In the genomic region with DNA sequence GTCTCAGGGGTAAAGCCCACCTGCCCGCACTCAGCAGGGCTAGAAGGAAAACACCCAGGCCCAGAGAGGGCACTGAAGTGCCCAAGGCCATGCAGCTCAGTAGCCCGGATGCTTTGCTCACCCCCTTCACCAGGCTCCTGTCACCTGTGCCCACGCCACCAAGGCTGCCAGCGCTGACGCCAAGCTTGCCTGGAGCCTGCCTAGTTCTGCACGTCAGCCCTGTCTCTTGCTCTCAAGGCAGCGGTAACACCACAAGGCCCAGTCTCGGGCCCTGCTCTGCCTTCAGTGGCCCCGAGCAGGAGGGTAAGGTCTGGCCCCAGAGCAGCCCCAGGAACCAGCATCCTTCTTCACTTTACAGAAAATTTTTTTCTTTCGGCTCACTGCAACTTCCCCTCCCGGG, we compare ENCODE assay signal across 27 cellular contexts. TPM values are rescaled to one million over a fixed set of nuclear protein-coding genes. Genes with fewer than 3 reads are reported as not detected.
DNase-seq lines count a peak whose midpoint lies in the region; ATAC-seq and TF ChIP-seq lines count a peak whose summit lies in the region.
"Had no signal": no experiment of that assay in that cellular context is flagged by ENCODE, and none has a peak within 500 bp of the region (broad histone marks: within the 10 kb centered on the region; RNA-seq: fewer than 3 reads in every experiment).

No MANE protein-coding gene starts in this region.

- CTCF ChIA-PET in CD4-positive, alpha-beta memory T cell (lab: Charles Lee; ENCODE audit: partially characterized antibody) = interaction anchor here (1.2 to 13.2 kb wide), 2 partner anchors 29 to 37 kb away, joined by 5 to 294 read pairs; no protein-coding TSS in a partner anchor
- CTCF ChIA-PET in T-cell (lab: Charles Lee) = interaction anchor here in 1 of 2 donors (1.3 kb wide), 1 partner anchor 8 kb away, joined by 3 read pairs; no protein-coding TSS in a partner anchor

- no peaks in the 10 kb centered on the region for H3K27me3 Mint-ChIP-seq in CD4-positive, alpha-beta memory T cell
- no peaks in the 10 kb centered on the region for H3K27me3 Mint-ChIP-seq in T-cell
- no peaks in the 10 kb centered on the region for H3K27me3 Mint-ChIP-seq in stimulated activated memory B cell treated with anti-CD40 and anti-IgM and Interleukin-4, amounts not matched to agents 10 μg/mL and 1 μg/mL and 100 μg/mL, for 72 hours

- ATAC-seq in T-cell (replicated peaks in 1 of 4) = no peak
- ATAC-seq in stimulated activated memory B cell treated with anti-CD40 and anti-IgM and Interleukin-4, amounts not matched to agents 10 μg/mL and 1 μg/mL and 100 μg/mL, for 72 hours = no peak
- ATAC-seq in left lobe of liver = no peak
- no peak for ATAC-seq in HG03432 (IDR thresholded peaks at IDR 0.05; ENCODE audit: unreplicated experiment)
- ATAC-seq: activated CD8-positive, alpha-beta T cell treated with anti-CD3 and anti-CD28 coated beads, Interleukin-2, amount 10 ng/mL, durations not matched to agents 7 days and 5 days had no signal

- TF ChIP-seq CTCF in spleen (IDR thresholded peaks at IDR 0.05 in 8 of 11, conservative IDR thresholded peaks at IDR 0.05 in 3 of 11) = no peak

- H3K4me3 Mint-ChIP-seq in CD4-positive, alpha-beta memory T cell = no peak overlapping the region
- H3K4me3 Mint-ChIP-seq in T-cell = no peak overlapping the region
- no peak overlapping the region for H3K4me3 Mint-ChIP-seq in stimulated activated memory B cell treated with anti-CD40 and anti-IgM and Interleukin-4, amounts not matched to agents 10 μg/mL and 1 μg/mL and 100 μg/mL, for 72 hours
- H3K4me3 Mint-ChIP-seq: activated CD8-positive, alpha-beta T cell treated with anti-CD3 and anti-CD28 coated beads, Interleukin-2, amount 10 ng/mL, durations not matched to agents 7 days and 5 days; CD14-positive monocyte; immature natural killer cell had no signal

- intact Hi-C loops in CD4-positive, alpha-beta memory T cell (cut with micrococcal nuclease) = no loop called here
- intact Hi-C loops in spleen (cut with DNase I; ENCODE audit: low total_unique reads) = no loop called here

- no peaks in the 10 kb centered on the region for H3K9me3 ChIP-seq in CD4-positive, alpha-beta memory T cell (ENCODE audit: control insufficient read depth in 1 of 2, low read length in 2 of 2)
- H3K9me3 ChIP-seq in spleen = no peaks in the 10 kb centered on the region
- H3K9me3 ChIP-seq: vagina had no signal

- no peak overlapping the region for H3K4me3 ChIP-seq in CD4-positive, alpha-beta memory T cell (ENCODE audit: low read length in 2 of 2)
- no peak overlapping the region for H3K4me3 ChIP-seq in spleen
- H3K4me3 ChIP-seq: vagina had no signal

- no peak overlapping the region for H3K27ac ChIP-seq in CD4-positive, alpha-beta memory T cell (ENCODE audit: low read depth, low read length)
- peak overlapping the region; percentile 46 for H3K27ac ChIP-seq in epithelial cell of prostate
- H3K27ac ChIP-seq in spleen = no peak overlapping the region
- H3K27ac ChIP-seq: foreskin keratinocyte, vagina had no signal

- 85 to 95% (median 92%) methylated on average over 11 of the region's 11 CpGs for WGBS in spleen, 5 donors

- H3K9me3 Mint-ChIP-seq in CD4-positive, alpha-beta memory T cell = no peaks in the 10 kb centered on the region
- H3K9me3 Mint-ChIP-seq in T-cell = no peaks in the 10 kb centered on the region
- H3K9me3 Mint-ChIP-seq in stimulated activated memory B cell treated with anti-CD40 and anti-IgM and Interleukin-4, amounts not matched to agents 10 μg/mL and 1 μg/mL and 100 μg/mL, for 72 hours = no peaks in the 10 kb centered on the region
- H3K9me3 Mint-ChIP-seq: CD14-positive monocyte, immature natural killer cell had no signal

- peak overlapping the region in 4 of 7 donors; percentile 22 to 97 (median 44) for H3K27ac Mint-ChIP-seq in CD4-positive, alpha-beta memory T cell
- H3K27ac Mint-ChIP-seq in T-cell = peak overlapping the region; percentile 72 to 93
- no peak overlapping the region for H3K27ac Mint-ChIP-seq in stimulated activated memory B cell treated with anti-CD40 and anti-IgM and Interleukin-4, amounts not matched to agents 10 μg/mL and 1 μg/mL and 100 μg/mL, for 72 hours
- H3K27ac Mint-ChIP-seq: activated CD8-positive, alpha-beta T cell treated with anti-CD3 and anti-CD28 coated beads, Interleukin-2, amount 10 ng/mL, durations not matched to agents 7 days and 5 days had no signal

- POLR2A ChIA-PET in CD4-positive, alpha-beta memory T cell (lab: Charles Lee; ENCODE audit: partially characterized antibody) = interaction anchor here (0.7 to 17.9 kb wide), 4 partner anchors 7 to 125 kb away, joined by 3 to 730 read pairs (median 38); a partner anchor contains a TSS
- POLR2A ChIA-PET in T-cell (lab: Charles Lee) = no interaction called here

- TF ChIP-seq POLR2A in spleen (IDR thresholded peaks at IDR 0.05) = no peak

- H3K27me3 ChIP-seq in CD4-positive, alpha-beta memory T cell (ENCODE audit: insufficient read depth, low read length) = no peaks in the 10 kb centered on the region
- no peaks in the 10 kb centered on the region for H3K27me3 ChIP-seq in spleen (replicated peaks in 1 of 7)
- H3K27me3 ChIP-seq: foreskin keratinocyte, vagina had no signal

- H3K4me1 ChIP-seq in CD4-positive, alpha-beta memory T cell (ENCODE audit: insufficient read depth, low read length) = peaks cover 69% of the 10 kb centered on the region
- H3K4me1 ChIP-seq in spleen = peaks cover 9 to 64% (median 23%) of the 10 kb centered on the region in 6 donors

- peaks cover 45 to 86% of the 10 kb centered on the region in 2 donors for H3K36me3 Mint-ChIP-seq in CD4-positive, alpha-beta memory T cell
- H3K36me3 Mint-ChIP-seq in T-cell = peaks cover 40% of the 10 kb centered on the region
- peaks cover 46% of the 10 kb centered on the region for H3K36me3 Mint-ChIP-seq in stimulated activated memory B cell treated with anti-CD40 and anti-IgM and Interleukin-4, amounts not matched to agents 10 μg/mL and 1 μg/mL and 100 μg/mL, for 72 hours

- H3K4me1 Mint-ChIP-seq in CD4-positive, alpha-beta memory T cell = peaks cover 45 to 86% (median 66%) of the 10 kb centered on the region in 4 donors
- H3K4me1 Mint-ChIP-seq in T-cell = peaks cover 65 to 86% (median 75%) of the 10 kb centered on the region in 3 donors
- peaks cover 23% of the 10 kb centered on the region for H3K4me1 Mint-ChIP-seq in stimulated activated memory B cell treated with anti-CD40 and anti-IgM and Interleukin-4, amounts not matched to agents 10 μg/mL and 1 μg/mL and 100 μg/mL, for 72 hours

- peaks cover 74% of the 10 kb centered on the region for H3K36me3 ChIP-seq in CD4-positive, alpha-beta memory T cell (ENCODE audit: insufficient read depth, low read length)
- peaks cover 0 to 96% (median 71%) of the 10 kb centered on the region in 6 donors for H3K36me3 ChIP-seq in spleen

- DNase-seq in CD4-positive, alpha-beta memory T cell = no peak
- DNase-seq in T-cell (no peak), epithelial cell of prostate (ENCODE audit: low read depth, low spot score) (no peak), spleen (peak; percentile 63), left lobe of liver (ENCODE audit: low spot score) (no peak), NCI-H510A (lab: John Stamatoyannopoulos, UW) (no peak)
- DNase-seq: activated CD4-positive, alpha-beta T cell treated with anti-CD3 and anti-CD28 coated beads for 1 hour; activated CD8-positive, alpha-beta T cell treated with anti-CD3 and anti-CD28 coated beads, Interleukin-2, amount 10 ng/mL, durations not matched to agents 7 days and 5 days; activated naive CD4-positive, alpha-beta T cell treated with Interleukin-2 at 50 U/mL for 16 hours; activated T-cell treated with anti-CD3 and anti-CD28 coated beads, Interleukin-2, amount 50 U/mL, for 1 hour; amniotic stem cell; erythroblast; foreskin keratinocyte; GF-D8; immature natural killer cell; NCI-H1092 treated with DMSO at 0.1 percent for 48 hours; NCI-H345; OCI-M1; SHP77; small intestine; stimulated activated CD4-positive, alpha-beta T cell treated with anti-CD3 and anti-CD28 coated beads, Interleukin-4, amount 100 ng/mL, for 1 hour; SW 1271 had no signal

RNA-seq across cellular contexts. Expression of a gene that starts 7.7 kb away (rescaled TPM):
- total RNA-seq in CD4-positive, alpha-beta memory T cell = 100 to 1,000 TPM; 476 to 507 TPM
- 10 to 100 TPM; 46.2 to 79.5 TPM for polyA plus RNA-seq in CD4-positive, alpha-beta memory T cell
- 100 to 1,000 TPM; 332 to 473 (median 390) TPM for total RNA-seq in T-cell
- 100 to 1,000 TPM in 5 of 7 donors, 10 to 100 TPM in 2; 93.9 to 143 (median 122) TPM for total RNA-seq in spleen
- polyA plus RNA-seq in spleen = 10 to 100 TPM; 15.0 to 47.4 (median 23.6) TPM
- 69.1 TPM for total RNA-seq in left lobe of liver

RNA-seq across cellular contexts. Expression of a gene that starts 14.5 kb away (rescaled TPM):
- total RNA-seq in CD4-positive, alpha-beta memory T cell = under 1 TPM; 0.55 to 0.75 TPM
- not detected for polyA plus RNA-seq in CD4-positive, alpha-beta memory T cell
- under 1 TPM; 0.23 to 0.63 (median 0.35) TPM for total RNA-seq in T-cell
- under 1 TPM in 4 of 7 donors, not detected in 3; 0.34 to 0.95 (median 0.48) TPM for total RNA-seq in spleen
- polyA plus RNA-seq in spleen = under 1 TPM; 0.06 to 0.09 (median 0.09) TPM
- 1.3 TPM for total RNA-seq in left lobe of liver
- total RNA-seq: activated CD8-positive, alpha-beta T cell treated with anti-CD3 and anti-CD28 coated beads, Interleukin-2, amount 10 ng/mL, durations not matched to agents 7 days and 5 days; cardiac septum; foreskin keratinocyte; vagina had no signal
- polyA plus RNA-seq: CD14-positive monocyte, foreskin keratinocyte, immature natural killer cell had no signal

RNA-seq across cellular contexts. Expression of a gene that starts 49.6 kb away (rescaled TPM):
- total RNA-seq in CD4-positive, alpha-beta memory T cell = 100 to 1,000 TPM; 102 to 116 TPM
- polyA plus RNA-seq in CD4-positive, alpha-beta memory T cell = 10 to 100 TPM; 73.6 to 86.6 TPM
- 100 to 1,000 TPM in 3 of 5 donors, 10 to 100 TPM in 2; 54.4 to 138 (median 126) TPM for total RNA-seq in T-cell
- total RNA-seq in spleen = 10 to 100 TPM; 50.0 to 72.8 (median 67.6) TPM
- 10 to 100 TPM; 68.1 to 80.4 (median 79.9) TPM for polyA plus RNA-seq in spleen
- total RNA-seq in left lobe of liver = 26.9 TPM
